Comparison of ENCODE assay signal across 11 cellular contexts in the genomic region with DNA sequence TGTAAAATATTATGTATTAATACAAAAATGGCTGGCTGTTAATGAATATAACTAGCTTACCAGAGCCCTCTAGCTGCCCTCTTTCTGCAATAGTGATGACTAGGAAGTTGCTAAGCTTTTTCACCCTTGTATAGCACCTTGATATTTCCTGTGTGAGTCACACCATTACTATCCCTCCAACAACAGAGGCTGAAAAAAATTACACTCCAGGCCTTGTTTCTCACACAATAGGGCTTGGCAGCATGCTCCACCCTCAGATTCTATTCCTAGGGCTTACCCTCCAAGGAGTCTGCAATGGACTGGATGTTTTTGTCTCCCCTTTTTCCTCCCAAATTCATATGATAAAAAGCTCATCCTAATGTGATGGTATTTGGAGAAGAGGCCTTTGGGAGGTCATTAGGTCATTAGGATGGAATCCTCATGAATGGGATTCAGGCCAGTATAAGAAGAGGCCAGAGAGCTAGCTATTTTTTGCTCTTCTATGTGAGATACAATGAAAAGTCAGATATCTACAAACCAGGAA.
DNase-seq lines count a peak whose midpoint lies in the region; ATAC-seq and TF ChIP-seq lines count a peak whose summit lies in the region.
"Had no signal": no experiment of that assay in that cellular context is flagged by ENCODE, and none has a peak within 500 bp of the region (broad histone marks: within the 10 kb centered on the region; RNA-seq: fewer than 3 reads in every experiment).

No MANE protein-coding gene starts in this region.

- H3K27ac Mint-ChIP-seq in activated CD8-positive, alpha-beta T cell treated with anti-CD3 and anti-CD28 coated beads, Interleukin-2, amount 10 ng/mL, durations not matched to agents 7 days and 5 days = no peak overlapping the region

- H3K9me2 ChIP-seq in HCT116 (ENCODE audit: insufficient read depth) = no peaks in the 10 kb centered on the region

- peak; percentile 61 for TF ChIP-seq RAD21 in HCT116 (IDR thresholded peaks at IDR 0.05; ENCODE audit: low read depth)

- no peak for TF ChIP-seq POLR2A in HCT116 (IDR thresholded peaks at IDR 0.05; ENCODE audit: borderline replicate concordance, extremely low read depth, insufficient read depth, insufficient read length)

- H3K4me2 ChIP-seq in HCT116 (ENCODE audit: low read length) = peak overlapping the region; percentile 53

- peak overlapping the region; percentile 15; the same call in 1 of the 2 replicates for H3K9ac ChIP-seq in HCT116 (ENCODE audit: low read length)

- H3K4me1 ChIP-seq in HCT116 (ENCODE audit: control insufficient read depth in 1 of 2, insufficient read depth in 2 of 2, low read length in 2 of 2) = peaks cover 6 to 34% of the 10 kb centered on the region in 2 experiments; a peak in 3 of 4 replicates

- H4K20me1 ChIP-seq in HCT116 (ENCODE audit: insufficient read depth) = no peaks in the 10 kb centered on the region

- RAD21 ChIA-PET in HCT116 (lab: Charles Lee; ENCODE audit: low non-redundant PET in 1 of 2, low total read pairs in 2 of 2, uncharacterized antibody in 2 of 2, unreplicated experiment in 2 of 2) = no interaction called here

- CTCF ChIA-PET in HCT116 (lab: Charles Lee) = interaction anchor here (0.8 to 1.2 kb wide), 2 partner anchors 9 to 140 kb away, joined by 5 to 7 read pairs; no protein-coding TSS in a partner anchor
- CTCF ChIA-PET in activated CD8-positive, alpha-beta T cell treated with anti-CD3 and anti-CD28 coated beads, Interleukin-2, amount 10 ng/mL, durations not matched to agents 7 days and 5 days (lab: Charles Lee) = interaction anchor here (0.6 kb wide), 1 partner anchor 74 kb away, joined by 3 read pairs; no protein-coding TSS in a partner anchor

- H3K4me3 Mint-ChIP-seq in activated CD8-positive, alpha-beta T cell treated with anti-CD3 and anti-CD28 coated beads, Interleukin-2, amount 10 ng/mL, durations not matched to agents 7 days and 5 days = no peak overlapping the region

- H3K79me2 ChIP-seq in HCT116 (ENCODE audit: insufficient read depth, low read length) = no peaks in the 10 kb centered on the region

- peak; percentile 96 for ATAC-seq in HCT116
- ATAC-seq in SK-N-SH treated with all-trans-retinoic acid at 6 μM for 48 hours = peak; percentile 69
- ATAC-seq in activated CD8-positive, alpha-beta T cell treated with anti-CD3 and anti-CD28 coated beads, Interleukin-2, amount 10 ng/mL, durations not matched to agents 7 days and 5 days = no peak

- no TSS peak for BruUV-seq in HCT116 (replicated peaks; lab: Mats Ljungman, UMichigan)

- no peaks in the 10 kb centered on the region for H3K9me3 ChIP-seq in HCT116 (ENCODE audit: control insufficient read depth in 1 of 2, insufficient read depth in 1 of 2, low read depth in 1 of 2, low read length in 2 of 2)

- peak; percentile 85 for DNase-seq in HCT116 (ENCODE audit: low read depth, low spot score)
- peak; percentile 13 for DNase-seq in fibroblast of villous mesenchyme (ENCODE audit: low read depth)
- peak; percentile 72 for DNase-seq in pulmonary artery endothelial cell (ENCODE audit: low read depth, low spot score)
- no peak for DNase-seq in NCI-H1048 (lab: John Stamatoyannopoulos, UW)
- no peak for DNase-seq in activated CD8-positive, alpha-beta T cell treated with anti-CD3 and anti-CD28 coated beads, Interleukin-2, amount 10 ng/mL, durations not matched to agents 7 days and 5 days
- DNase-seq in anterior cingulate cortex (lab: John Stamatoyannopoulos, UW) = no peak
- DNase-seq in hypothalamus (lab: John Stamatoyannopoulos, UW) = no peak
- DNase-seq: amygdala; NCI-H1092 treated with DMSO at 0.1 percent for 48 hours; stimulated activated CD4-positive, alpha-beta T cell treated with anti-CD3 and anti-CD28 coated beads, Interleukin-4, amount 100 ng/mL, for 24 hours had no signal

- intact Hi-C loops in HCT116 (cut with micrococcal nuclease) = no loop called here

- H3K27me3 Mint-ChIP-seq in activated CD8-positive, alpha-beta T cell treated with anti-CD3 and anti-CD28 coated beads, Interleukin-2, amount 10 ng/mL, durations not matched to agents 7 days and 5 days (ENCODE audit: low read depth) = peaks cover 16% of the 10 kb centered on the region

- no peaks in the 10 kb centered on the region for H3K4me1 Mint-ChIP-seq in activated CD8-positive, alpha-beta T cell treated with anti-CD3 and anti-CD28 coated beads, Interleukin-2, amount 10 ng/mL, durations not matched to agents 7 days and 5 days (ENCODE audit: low read depth)

- TF ChIP-seq CTCF in HCT116 (IDR thresholded peaks at IDR 0.05 in 2 of 3, conservative IDR thresholded peaks at IDR 0.05 in 1 of 3; ENCODE audit: borderline replicate concordance in 1 of 3, insufficient read depth in 1 of 3, low read depth in 2 of 3, low read length in 2 of 3) (peak in 1 of 3 experiments; percentile 43; a peak in 1 of 6 replicates), fibroblast of villous mesenchyme (IDR thresholded peaks at IDR 0.05; ENCODE audit: insufficient read depth, low read depth, low read length) (no peak)

- H3K36me3 ChIP-seq in HCT116 (ENCODE audit: control insufficient read depth in 1 of 2, insufficient read depth in 2 of 2, low read length in 2 of 2) = no peaks in the 10 kb centered on the region

- peak overlapping the region; percentile 48; the same call in 1 of the 2 replicates for H3K27ac ChIP-seq in HCT116 (ENCODE audit: low read depth, low read length)

- no peaks in the 10 kb centered on the region for H3K36me3 Mint-ChIP-seq in activated CD8-positive, alpha-beta T cell treated with anti-CD3 and anti-CD28 coated beads, Interleukin-2, amount 10 ng/mL, durations not matched to agents 7 days and 5 days (ENCODE audit: low read depth)

- POLR2A ChIA-PET in HCT116 (lab: Charles Lee) = interaction anchor here (0.9 to 2.4 kb wide), 8 partner anchors 9 to 140 kb away, joined by 3 to 24 read pairs (median 4); no protein-coding TSS in a partner anchor
- POLR2A ChIA-PET in activated CD8-positive, alpha-beta T cell treated with anti-CD3 and anti-CD28 coated beads, Interleukin-2, amount 10 ng/mL, durations not matched to agents 7 days and 5 days (lab: Charles Lee) = no interaction called here

- no peaks in the 10 kb centered on the region for H3K9me3 Mint-ChIP-seq in activated CD8-positive, alpha-beta T cell treated with anti-CD3 and anti-CD28 coated beads, Interleukin-2, amount 10 ng/mL, durations not matched to agents 7 days and 5 days (ENCODE audit: insufficient read depth)

- H2AFZ ChIP-seq in HCT116 (ENCODE audit: low read depth, low read length, poor library complexity, severe bottlenecking) = peak overlapping the region; percentile 44

- H3K27me3 ChIP-seq in HCT116 (ENCODE audit: insufficient read depth, low read length) = no peaks in the 10 kb centered on the region

- H3K4me3 ChIP-seq in HCT116 (replicated peaks in 1 of 2; ENCODE audit: low read depth in 1 of 2, low read length in 2 of 2) (peak overlapping the region; percentile 8 to 24; a peak in 3 of 4 replicates), fibroblast of villous mesenchyme (ENCODE audit: low read depth, low read length) (no peak overlapping the region)

TF ChIP-seq in HCT116, 20 proteins besides CTCF, POLR2A, EP300 and RAD21 (continues in another document):
- peak; percentile 28 for TF ChIP-seq YY1 (IDR thresholded peaks at IDR 0.05; ENCODE audit: extremely low read depth, insufficient replicate concordance, low read depth, low read length)

TF ChIP-seq in SK-N-SH treated with all-trans-retinoic acid at 6 μM for 48 hours, 23 proteins besides CTCF, POLR2A, EP300 and RAD21:
- TF ChIP-seq RARB (CRISPR knock-in tag; IDR thresholded peaks at IDR 0.05) (no peak), CSDC2 (CRISPR knock-in tag; IDR thresholded peaks at IDR 0.05) (no peak), ZC3H10 (CRISPR knock-in tag; IDR thresholded peaks at IDR 0.05) (no peak), TOX (CRISPR knock-in tag; IDR thresholded peaks at IDR 0.05; ENCODE audit: borderline replicate concordance) (no peak), PPARA (CRISPR knock-in tag; IDR thresholded peaks at IDR 0.05; ENCODE audit: borderline replicate concordance) (no peak), ESRRG (CRISPR knock-in tag; IDR thresholded peaks at IDR 0.05) (no peak), ZNF70 (CRISPR knock-in tag; IDR thresholded peaks at IDR 0.05) (no peak), TCF4 (CRISPR knock-in tag; IDR thresholded peaks at IDR 0.05; ENCODE audit: borderline replicate concordance) (no peak), OSR1 (CRISPR knock-in tag; IDR thresholded peaks at IDR 0.05) (no peak), SNAI2 (CRISPR knock-in tag; IDR thresholded peaks at IDR 0.05) (no peak), POU6F1 (CRISPR knock-in tag; IDR thresholded peaks at IDR 0.05; ENCODE audit: borderline replicate concordance, low read depth) (no peak)
- TF ChIP-seq, protein P1, sequence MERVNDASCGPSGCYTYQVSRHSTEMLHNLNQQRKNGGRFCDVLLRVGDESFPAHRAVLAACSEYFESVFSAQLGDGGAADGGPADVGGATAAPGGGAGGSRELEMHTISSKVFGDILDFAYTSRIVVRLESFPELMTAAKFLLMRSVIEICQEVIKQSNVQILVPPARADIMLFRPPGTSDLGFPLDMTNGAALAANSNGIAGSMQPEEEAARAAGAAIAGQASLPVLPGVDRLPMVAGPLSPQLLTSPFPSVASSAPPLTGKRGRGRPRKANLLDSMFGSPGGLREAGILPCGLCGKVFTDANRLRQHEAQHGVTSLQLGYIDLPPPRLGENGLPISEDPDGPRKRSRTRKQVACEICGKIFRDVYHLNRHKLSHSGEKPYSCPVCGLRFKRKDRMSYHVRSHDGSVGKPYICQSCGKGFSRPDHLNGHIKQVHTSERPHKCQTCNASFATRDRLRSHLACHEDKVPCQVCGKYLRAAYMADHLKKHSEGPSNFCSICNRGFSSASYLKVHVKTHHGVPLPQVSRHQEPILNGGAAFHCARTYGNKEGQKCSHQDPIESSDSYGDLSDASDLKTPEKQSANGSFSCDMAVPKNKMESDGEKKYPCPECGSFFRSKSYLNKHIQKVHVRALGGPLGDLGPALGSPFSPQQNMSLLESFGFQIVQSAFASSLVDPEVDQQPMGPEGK (CRISPR knock-in tag; IDR thresholded peaks at IDR 0.05; ENCODE audit: borderline replicate concordance) = no peak
TF ChIP-seq in SK-N-SH treated with all-trans-retinoic acid at 6 μM for 48 hours: peak in this region for 0.

Comparison
In these comparisons a context has a peak if more than half of its experiments do, and no peak if none do; other contexts are left out.
1. DNase-seq: peak in HCT116 (single experiment), fibroblast of villous mesenchyme (single experiment) and pulmonary artery endothelial cell (single experiment); none in NCI-H1048 (single experiment), activated CD8-positive, alpha-beta T cell treated with anti-CD3 and anti-CD28 coated beads, Interleukin-2, amount 10 ng/mL, durations not matched to agents 7 days and 5 days (single experiment), anterior cingulate cortex (0 of 58) and hypothalamus (0 of 51).